Comparison of ENCODE assay signal across 1 cellular context in the genomic region with DNA sequence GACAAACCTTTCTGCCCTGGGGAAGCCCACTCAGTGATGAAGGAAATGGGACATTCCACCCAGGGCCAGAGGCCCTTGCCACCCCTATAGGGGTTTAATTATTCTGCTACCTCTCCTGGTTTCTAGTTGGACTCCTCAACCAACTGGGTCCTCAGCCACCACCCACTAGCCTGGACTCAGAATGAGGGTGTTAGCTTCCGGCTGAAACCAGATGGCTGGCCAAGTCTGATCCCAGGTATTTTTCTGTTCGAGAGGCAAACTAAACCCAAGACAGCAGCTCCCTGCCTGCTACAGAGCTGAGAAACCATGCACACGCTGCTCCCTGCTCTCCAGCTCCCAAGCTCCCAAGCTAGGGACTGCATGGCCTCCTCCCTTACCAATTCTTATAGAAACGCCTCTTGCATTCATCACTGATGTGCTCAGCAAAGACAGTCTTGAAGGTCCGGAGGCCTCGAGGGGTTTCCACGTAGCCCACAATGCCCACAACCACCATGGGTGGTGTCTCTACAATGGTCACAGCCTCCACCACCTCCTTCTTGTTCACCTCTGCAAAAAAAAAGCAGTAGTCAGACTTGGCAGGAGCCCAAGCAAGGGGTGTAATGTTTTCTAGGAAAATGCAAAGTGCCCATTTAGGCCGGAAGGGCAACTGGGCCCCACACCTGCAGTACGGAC.
TF ChIP-seq lines count a peak whose summit lies in the region.

No MANE protein-coding gene starts in this region.

TF ChIP-seq in GM12878, 131 proteins besides CTCF, POLR2A, EP300 and RAD21:
- TF ChIP-seq, protein P1, sequence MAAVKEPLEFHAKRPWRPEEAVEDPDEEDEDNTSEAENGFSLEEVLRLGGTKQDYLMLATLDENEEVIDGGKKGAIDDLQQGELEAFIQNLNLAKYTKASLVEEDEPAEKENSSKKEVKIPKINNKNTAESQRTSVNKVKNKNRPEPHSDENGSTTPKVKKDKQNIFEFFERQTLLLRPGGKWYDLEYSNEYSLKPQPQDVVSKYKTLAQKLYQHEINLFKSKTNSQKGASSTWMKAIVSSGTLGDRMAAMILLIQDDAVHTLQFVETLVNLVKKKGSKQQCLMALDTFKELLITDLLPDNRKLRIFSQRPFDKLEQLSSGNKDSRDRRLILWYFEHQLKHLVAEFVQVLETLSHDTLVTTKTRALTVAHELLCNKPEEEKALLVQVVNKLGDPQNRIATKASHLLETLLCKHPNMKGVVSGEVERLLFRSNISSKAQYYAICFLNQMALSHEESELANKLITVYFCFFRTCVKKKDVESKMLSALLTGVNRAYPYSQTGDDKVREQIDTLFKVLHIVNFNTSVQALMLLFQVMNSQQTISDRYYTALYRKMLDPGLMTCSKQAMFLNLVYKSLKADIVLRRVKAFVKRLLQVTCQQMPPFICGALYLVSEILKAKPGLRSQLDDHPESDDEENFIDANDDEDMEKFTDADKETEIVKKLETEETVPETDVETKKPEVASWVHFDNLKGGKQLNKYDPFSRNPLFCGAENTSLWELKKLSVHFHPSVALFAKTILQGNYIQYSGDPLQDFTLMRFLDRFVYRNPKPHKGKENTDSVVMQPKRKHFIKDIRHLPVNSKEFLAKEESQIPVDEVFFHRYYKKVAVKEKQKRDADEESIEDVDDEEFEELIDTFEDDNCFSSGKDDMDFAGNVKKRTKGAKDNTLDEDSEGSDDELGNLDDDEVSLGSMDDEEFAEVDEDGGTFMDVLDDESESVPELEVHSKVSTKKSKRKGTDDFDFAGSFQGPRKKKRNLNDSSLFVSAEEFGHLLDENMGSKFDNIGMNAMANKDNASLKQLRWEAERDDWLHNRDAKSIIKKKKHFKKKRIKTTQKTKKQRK (IDR thresholded peaks at IDR 0.05; ENCODE audit: low read depth, low read length) = no peak
- TF ChIP-seq, protein P2, sequence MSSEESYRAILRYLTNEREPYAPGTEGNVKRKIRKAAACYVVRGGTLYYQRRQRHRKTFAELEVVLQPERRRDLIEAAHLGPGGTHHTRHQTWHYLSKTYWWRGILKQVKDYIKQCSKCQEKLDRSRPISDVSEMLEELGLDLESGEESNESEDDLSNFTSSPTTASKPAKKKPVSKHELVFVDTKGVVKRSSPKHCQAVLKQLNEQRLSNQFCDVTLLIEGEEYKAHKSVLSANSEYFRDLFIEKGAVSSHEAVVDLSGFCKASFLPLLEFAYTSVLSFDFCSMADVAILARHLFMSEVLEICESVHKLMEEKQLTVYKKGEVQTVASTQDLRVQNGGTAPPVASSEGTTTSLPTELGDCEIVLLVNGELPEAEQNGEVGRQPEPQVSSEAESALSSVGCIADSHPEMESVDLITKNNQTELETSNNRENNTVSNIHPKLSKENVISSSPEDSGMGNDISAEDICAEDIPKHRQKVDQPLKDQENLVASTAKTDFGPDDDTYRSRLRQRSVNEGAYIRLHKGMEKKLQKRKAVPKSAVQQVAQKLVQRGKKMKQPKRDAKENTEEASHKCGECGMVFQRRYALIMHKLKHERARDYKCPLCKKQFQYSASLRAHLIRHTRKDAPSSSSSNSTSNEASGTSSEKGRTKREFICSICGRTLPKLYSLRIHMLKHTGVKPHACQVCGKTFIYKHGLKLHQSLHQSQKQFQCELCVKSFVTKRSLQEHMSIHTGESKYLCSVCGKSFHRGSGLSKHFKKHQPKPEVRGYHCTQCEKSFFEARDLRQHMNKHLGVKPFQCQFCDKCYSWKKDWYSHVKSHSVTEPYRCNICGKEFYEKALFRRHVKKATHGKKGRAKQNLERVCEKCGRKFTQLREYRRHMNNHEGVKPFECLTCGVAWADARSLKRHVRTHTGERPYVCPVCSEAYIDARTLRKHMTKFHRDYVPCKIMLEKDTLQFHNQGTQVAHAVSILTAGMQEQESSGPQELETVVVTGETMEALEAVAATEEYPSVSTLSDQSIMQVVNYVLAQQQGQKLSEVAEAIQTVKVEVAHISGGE (CRISPR knock-in tag; IDR thresholded peaks at IDR 0.05) = 0 out of 2 replicates have a peak, but pooled peaks have one; percentile 9
